ENCODE assay signal across 1 cellular context in genomic region chr5:151310932-151311331, GRCh38.
A peak's percentile ranks its signal among the peaks of the same experiment; 100 is the strongest.
TF ChIP-seq lines count a peak whose summit lies in the region.

No MANE protein-coding gene starts in this region.

TF ChIP-seq in K562, 482 proteins besides CTCF, POLR2A, EP300 and RAD21 (continued from another document):
- TF ChIP-seq ZNF280A (IDR thresholded peaks at IDR 0.05; ENCODE audit: low read depth, partially characterized antibody) = peak; percentile 17
